In genomic region chr7:155211761-155212160, GRCh38 we compare ENCODE assay signal across 25 cellular contexts.
A peak's percentile ranks its signal among the peaks of the same experiment; 100 is the strongest.
DNase-seq lines count a peak whose midpoint lies in the region; ATAC-seq and TF ChIP-seq lines count a peak whose summit lies in the region.
"Had no signal": no experiment of that assay in that cellular context is flagged by ENCODE, and none has a peak within 500 bp of the region (broad histone marks: within the 10 kb centered on the region; RNA-seq: fewer than 3 reads in every experiment).

No MANE protein-coding gene starts in this region.

- ATAC-seq in aorta (ENCODE audit: low FRiP score): no peak
- no peak for ATAC-seq in activated CD4-positive, alpha-beta T cell treated with anti-CD3 and anti-CD28 coated beads for 36 hours
- ATAC-seq: CD8-positive, alpha-beta T cell; GM12878; GM23338 had no signal

- no peak overlapping the region for H2AFZ ChIP-seq in neuronal stem cell (ENCODE audit: low read length)
- H2AFZ ChIP-seq: GM23338 had no signal

- POLR2A ChIA-PET in activated CD4-positive, alpha-beta T cell treated with anti-CD3 and anti-CD28 coated beads for 36 hours (lab: Charles Lee): no interaction called here

- H3K36me3 Mint-ChIP-seq in glutamatergic neuron (ENCODE audit: unreplicated experiment): peaks cover 4% of the 10 kb centered on the region
- peaks cover 2% of the 10 kb centered on the region for H3K36me3 Mint-ChIP-seq in activated CD4-positive, alpha-beta T cell treated with anti-CD3 and anti-CD28 coated beads for 36 hours (ENCODE audit: low read depth)
- H3K36me3 Mint-ChIP-seq: CD8-positive, alpha-beta T cell; IgD-negative memory B cell had no signal

- no peak for TF ChIP-seq CTCF in glutamatergic neuron (IDR thresholded peaks at IDR 0.05; ENCODE audit: partially characterized antibody, unreplicated experiment)

- H3K79me1 ChIP-seq in neuronal stem cell (ENCODE audit: low read depth, low read length): no peaks in the 10 kb centered on the region

- H3K36me3 ChIP-seq in neuronal stem cell (replicated peaks in 1 of 2; ENCODE audit: control insufficient read depth in 2 of 2, insufficient read depth in 2 of 2, low read length in 2 of 2) (no peaks in the 10 kb centered on the region), aorta (ENCODE audit: control insufficient read depth in 1 of 2, insufficient read depth in 2 of 2, low read length in 1 of 2) (no peaks in the 10 kb centered on the region)
- H3K36me3 ChIP-seq: HAP-1 had no signal

- H4K8ac ChIP-seq in neuronal stem cell (ENCODE audit: low read depth, low read length): no peak overlapping the region

- no peak overlapping the region for H3K4me2 ChIP-seq in neuronal stem cell (ENCODE audit: insufficient read depth, low read length, poor library complexity, severe bottlenecking)
- H3K4me2 ChIP-seq: GM23338 had no signal

- H4K91ac ChIP-seq in neuronal stem cell (ENCODE audit: low read depth, low read length, poor library complexity): no peak overlapping the region

- CTCF ChIA-PET in activated CD4-positive, alpha-beta T cell treated with anti-CD3 and anti-CD28 coated beads for 36 hours (lab: Charles Lee): interaction anchor here (0.7 kb wide), 1 partner anchor 41 kb away, joined by 3 read pairs; no protein-coding TSS in a partner anchor

- peaks cover 0 to 21% (median 0%) of the 10 kb centered on the region in 3 experiments for H3K27me3 ChIP-seq in neuronal stem cell (ENCODE audit: control insufficient read depth in 3 of 3, insufficient read depth in 3 of 3, low read depth in 1 of 3, low read length in 3 of 3)
- no peaks in the 10 kb centered on the region for H3K27me3 ChIP-seq in aorta (ENCODE audit: control insufficient read depth in 1 of 2, insufficient read depth in 2 of 2, low read length in 1 of 2)

- H3K18ac ChIP-seq in neuronal stem cell (ENCODE audit: low read length): peak overlapping the region; percentile 32

- intact Hi-C loops in aorta (cut with DNase I): no loop called here
- intact Hi-C loops in activated CD4-positive, alpha-beta T cell treated with anti-CD3 and anti-CD28 coated beads for 36 hours (cut with DNase I, micrococcal nuclease): no loop called here

- H3K27me3 Mint-ChIP-seq in glutamatergic neuron (ENCODE audit: unreplicated experiment): peaks cover 5% of the 10 kb centered on the region
- H3K27me3 Mint-ChIP-seq in activated CD4-positive, alpha-beta T cell treated with anti-CD3 and anti-CD28 coated beads for 36 hours: peaks cover 4% of the 10 kb centered on the region
- H3K27me3 Mint-ChIP-seq: B cell had no signal

- no peak overlapping the region for H3K4me3 Mint-ChIP-seq in glutamatergic neuron (ENCODE audit: unreplicated experiment)
- no peak overlapping the region for H3K4me3 Mint-ChIP-seq in activated CD4-positive, alpha-beta T cell treated with anti-CD3 and anti-CD28 coated beads for 36 hours
- H3K4me3 Mint-ChIP-seq: B cell; CD8-positive, alpha-beta T cell; GM23338 had no signal

- no peak overlapping the region for H3K23ac ChIP-seq in neuronal stem cell (ENCODE audit: low read depth, low read length, poor library complexity)

- no peak overlapping the region for H3K27ac Mint-ChIP-seq in glutamatergic neuron (ENCODE audit: unreplicated experiment)
- no peak overlapping the region for H3K27ac Mint-ChIP-seq in activated CD4-positive, alpha-beta T cell treated with anti-CD3 and anti-CD28 coated beads for 36 hours
- H3K27ac Mint-ChIP-seq: B cell; CD8-positive, alpha-beta T cell; GM23338 had no signal

- peak; percentile 57 for DNase-seq in activated effector memory CD4-positive, alpha-beta T cell treated with anti-CD3 and anti-CD28 coated beads, Interleukin-2, amount 50 U/mL, for 16 hours
- DNase-seq in activated effector memory CD4-positive, alpha-beta T cell treated with Interleukin-2 at 50 U/mL for 16 hours: no peak
- DNase-seq in glutamatergic neuron (peak; percentile 4), neuronal stem cell (ENCODE audit: low spot score) (no peak), aorta (peak; percentile 32 to 51), NCI-H2081 treated with DMSO at 0.1 percent for 48 hours (lab: John Stamatoyannopoulos, UW) (no peak), NCI-H226 (no peak)
- DNase-seq in activated CD4-positive, alpha-beta T cell treated with anti-CD3 and anti-CD28 coated beads for 36 hours: no peak
- DNase-seq: Caco-2; CD8-positive, alpha-beta T cell; EL; GDM1; NCI-H1105; NCI-H146; NCI-H1930; NCI-H526 treated with DMSO at 0.1 percent for 48 hours; RPMI8226; SHP77 had no signal

- no peak overlapping the region for H3K9ac ChIP-seq in neuronal stem cell (ENCODE audit: low read depth, low read length, poor library complexity)

- H3K4me1 Mint-ChIP-seq in glutamatergic neuron (ENCODE audit: low read depth, unreplicated experiment): no peaks in the 10 kb centered on the region
- H3K4me1 Mint-ChIP-seq in activated CD4-positive, alpha-beta T cell treated with anti-CD3 and anti-CD28 coated beads for 36 hours: peaks cover 41% of the 10 kb centered on the region

- H2BK5ac ChIP-seq in neuronal stem cell (ENCODE audit: low read length): no peak overlapping the region

- WGBS in neuronal stem cell (ENCODE audit: extremely low coverage in 2 of 2, insufficient read length in 2 of 2, insufficient replicate concordance in 1 of 2), 2 donors: no CpG with 5 or more reads among the region's 4 CpGs
- 88 to 93% methylated on average over 4 of the region's 4 CpGs for WGBS in aorta, 2 donors

- H3K14ac ChIP-seq in neuronal stem cell (ENCODE audit: low read length): peak overlapping the region; percentile 75

- peaks cover 0 to 8% of the 10 kb centered on the region in 2 donors for H3K4me1 ChIP-seq in neuronal stem cell (ENCODE audit: control insufficient read depth in 2 of 2, insufficient read depth in 1 of 2, low read depth in 1 of 2, low read length in 2 of 2)
- H3K4me1 ChIP-seq in aorta (ENCODE audit: control insufficient read depth in 1 of 2, insufficient read depth in 2 of 2, low read length in 2 of 2): no peaks in the 10 kb centered on the region
- H3K4me1 ChIP-seq: HAP-1 had no signal

- H2AK5ac ChIP-seq in neuronal stem cell (ENCODE audit: low read depth, low read length): peak overlapping the region; percentile 40

- no peak overlapping the region for H3K4ac ChIP-seq in neuronal stem cell (ENCODE audit: low read length)

- no peak overlapping the region for H2BK12ac ChIP-seq in neuronal stem cell (ENCODE audit: low read length)

- H2BK120ac ChIP-seq in neuronal stem cell (ENCODE audit: low read depth, low read length): no peak overlapping the region

- H3K9me3 Mint-ChIP-seq in glutamatergic neuron (ENCODE audit: unreplicated experiment): peaks cover 3% of the 10 kb centered on the region
- H3K9me3 Mint-ChIP-seq in activated CD4-positive, alpha-beta T cell treated with anti-CD3 and anti-CD28 coated beads for 36 hours (ENCODE audit: low read depth): peaks cover 2% of the 10 kb centered on the region
- H3K9me3 Mint-ChIP-seq: CD8-positive, alpha-beta T cell; IgD-negative memory B cell had no signal

- H2BK15ac ChIP-seq in neuronal stem cell (ENCODE audit: low read length): peak overlapping the region; percentile 47

- no peak overlapping the region for H3K4me3 ChIP-seq in neuronal stem cell (ENCODE audit: low read length in 2 of 2)
- H3K4me3 ChIP-seq in aorta (ENCODE audit: low read length in 2 of 2): no peak overlapping the region
- H3K4me3 ChIP-seq: GM12878, GM23338, HAP-1 had no signal

- peaks cover 0 to 5% of the 10 kb centered on the region in 2 donors for H3K9me3 ChIP-seq in neuronal stem cell (replicated peaks in 1 of 2; ENCODE audit: control insufficient read depth in 2 of 2, insufficient read depth in 1 of 2, low read depth in 1 of 2, low read length in 2 of 2)
- no peaks in the 10 kb centered on the region for H3K9me3 ChIP-seq in aorta (ENCODE audit: control insufficient read depth, low read length)
- H3K9me3 ChIP-seq: Caco-2, HAP-1 had no signal

- H3K27ac ChIP-seq in neuronal stem cell (replicated peaks; ENCODE audit: low read length) (no peak overlapping the region), aorta (ENCODE audit: low read depth in 1 of 2, low read length in 2 of 2) (no peak overlapping the region)
- H3K27ac ChIP-seq: 22Rv1, C4-2B had no signal

Comparison
In these comparisons a context has a peak if more than half of its experiments do, and no peak if none do; other contexts are left out.
1. DNase-seq: peak in activated effector memory CD4-positive, alpha-beta T cell treated with anti-CD3 and anti-CD28 coated beads, Interleukin-2, amount 50 U/mL, for 16 hours (single experiment), glutamatergic neuron (single experiment) and aorta (2 of 2); none in activated effector memory CD4-positive, alpha-beta T cell treated with Interleukin-2 at 50 U/mL for 16 hours (single experiment), neuronal stem cell (single experiment), NCI-H2081 treated with DMSO at 0.1 percent for 48 hours (single experiment), activated CD4-positive, alpha-beta T cell treated with anti-CD3 and anti-CD28 coated beads for 36 hours (single experiment) and NCI-H226 (single experiment).